In genomic region chr5:157729858-157730257, GRCh38 we compare ENCODE assay signal across 11 cellular contexts.
DNase-seq lines count a peak whose midpoint lies in the region; ATAC-seq lines count a peak whose summit lies in the region.
"Had no signal": no experiment of that assay in that cellular context is flagged by ENCODE, and none has a peak within 500 bp of the region (broad histone marks: within the 10 kb centered on the region; RNA-seq: fewer than 3 reads in every experiment).

No MANE protein-coding gene starts in this region.

- peaks cover 19% of the 10 kb centered on the region for H3K36me3 Mint-ChIP-seq in activated naive CD8-positive, alpha-beta T cell treated with anti-CD3 and anti-CD28 coated beads, Interleukin-2, amount 50 U/mL, for 24 hours (ENCODE audit: low read depth)

- no peak for DNase-seq in activated naive CD8-positive, alpha-beta T cell treated with anti-CD3 and anti-CD28 coated beads, Interleukin-2, amount 50 U/mL, for 24 hours
- DNase-seq in retina (no peak), DMS53 treated with DMSO at 0.1 percent for 48 hours (lab: John Stamatoyannopoulos, UW; ENCODE audit: unreplicated experiment) (no peak)
- DNase-seq in activated CD4-positive, alpha-beta T cell treated with anti-CD3 and anti-CD28 coated beads, Interleukin-2, amount 50 U/mL, for 1 hour: no peak
- DNase-seq: activated naive CD4-positive, alpha-beta T cell treated with anti-CD3 and anti-CD28 coated beads, Interleukin-2, amount 50 U/mL, for 16 hours; effector memory CD4-positive, alpha-beta T cell; EL; T-cell had no signal

- H3K4me3 Mint-ChIP-seq in activated naive CD8-positive, alpha-beta T cell treated with anti-CD3 and anti-CD28 coated beads, Interleukin-2, amount 50 U/mL, for 24 hours: peak overlapping the region; percentile 94

- peak overlapping the region; percentile 59 for H3K27ac Mint-ChIP-seq in activated naive CD8-positive, alpha-beta T cell treated with anti-CD3 and anti-CD28 coated beads, Interleukin-2, amount 50 U/mL, for 24 hours

- ATAC-seq in GM18520 (IDR thresholded peaks at IDR 0.05; ENCODE audit: unreplicated experiment): peak; percentile 75
- ATAC-seq in GM21367 (IDR thresholded peaks at IDR 0.05; ENCODE audit: unreplicated experiment): peak; percentile 54
- peak; percentile 61 for ATAC-seq in HG03066 (IDR thresholded peaks at IDR 0.05; ENCODE audit: low read depth, unreplicated experiment)
- peak; percentile 74 for ATAC-seq in activated naive CD8-positive, alpha-beta T cell treated with anti-CD3 and anti-CD28 coated beads, Interleukin-2, amount 50 U/mL, for 24 hours
- ATAC-seq: T-cell had no signal

- no peaks in the 10 kb centered on the region for H3K27me3 Mint-ChIP-seq in activated naive CD8-positive, alpha-beta T cell treated with anti-CD3 and anti-CD28 coated beads, Interleukin-2, amount 50 U/mL, for 24 hours
- H3K27me3 Mint-ChIP-seq: T-cell had no signal

- H3K4me1 Mint-ChIP-seq in activated naive CD8-positive, alpha-beta T cell treated with anti-CD3 and anti-CD28 coated beads, Interleukin-2, amount 50 U/mL, for 24 hours: peaks cover 42% of the 10 kb centered on the region

- H3K9me3 Mint-ChIP-seq in activated naive CD8-positive, alpha-beta T cell treated with anti-CD3 and anti-CD28 coated beads, Interleukin-2, amount 50 U/mL, for 24 hours: peaks cover 4% of the 10 kb centered on the region
- H3K9me3 Mint-ChIP-seq: T-cell had no signal
